ENCODE assay signal across 8 cellular contexts in genomic region chr2:230007931-230008707, GRCh38.
DNase-seq lines count a peak whose midpoint lies in the region; ATAC-seq and TF ChIP-seq lines count a peak whose summit lies in the region.

No MANE protein-coding gene starts in this region.

- peak overlapping the region; percentile 19 for H3K4me3 ChIP-seq in fibroblast of pulmonary artery (replicated peaks; ENCODE audit: low read depth, low read length)

- H3K27me3 Mint-ChIP-seq in neural crest cell (ENCODE audit: low read depth) = no peaks in the 10 kb centered on the region

- no peaks in the 10 kb centered on the region for H3K9me3 Mint-ChIP-seq in neural crest cell

- in situ Hi-C loops in KBM-7 (cut with MboI; ENCODE audit: low pct_unique_long_range_greater_than_20kb, low sequenced_read_pairs) = loop anchor here (25.0 kb wide), 1 partner anchor 604 kb away; no protein-coding TSS in a partner anchor

- no peak overlapping the region for H3K4me3 Mint-ChIP-seq in neural crest cell

- H3K36me3 Mint-ChIP-seq in neural crest cell (ENCODE audit: low read depth) = peaks cover 4% of the 10 kb centered on the region

- peak; percentile 77 for TF ChIP-seq CTCF in GM10266 (IDR thresholded peaks at IDR 0.05; ENCODE audit: control insufficient read depth, insufficient read depth, low read depth, missing control alignments)
- peak; percentile 78 for TF ChIP-seq CTCF in fibroblast of pulmonary artery (IDR thresholded peaks at IDR 0.05; ENCODE audit: low read length, missing control alignments)
- TF ChIP-seq CTCF in neural crest cell (conservative IDR thresholded peaks at IDR 0.05) = peak; percentile 86

- no peak for ATAC-seq in HG02870 (IDR thresholded peaks at IDR 0.05; ENCODE audit: unreplicated experiment)

- DNase-seq in GM10266 (ENCODE audit: extremely low spot score) = peak; percentile 56
- DNase-seq in KBM-7 = peak; percentile 70
- peak; percentile 60 for DNase-seq in RPMI7951 (ENCODE audit: low read depth)
- peak; percentile 65 for DNase-seq in activated T-helper 1 cell treated with Interleukin-2 at 50 U/mL for 16 hours (ENCODE audit: low read depth)
- peak; percentile 86 for DNase-seq in fibroblast of pulmonary artery (ENCODE audit: low read depth)
- DNase-seq in neural crest cell (ENCODE audit: low read depth, low spot score) = peak; percentile 69
- peak; percentile 78 for DNase-seq in stimulated activated naive CD4-positive, alpha-beta T cell treated with Interleukin-2 at 50 U/mL for 16 hours (lab: John Stamatoyannopoulos, UW)

- H3K4me1 Mint-ChIP-seq in neural crest cell = no peaks in the 10 kb centered on the region

- H3K27ac Mint-ChIP-seq in neural crest cell (ENCODE audit: unreplicated experiment) = no peak overlapping the region
